In genomic region chr1:10900265-10900651, GRCh38 we compare ENCODE assay signal across 17 cellular contexts.
A peak's percentile ranks its signal among the peaks of the same experiment; 100 is the strongest.
DNase-seq lines count a peak whose midpoint lies in the region; ATAC-seq, FAIRE-seq and TF ChIP-seq lines count a peak whose summit lies in the region.
"Had no signal": no experiment of that assay in that cellular context is flagged by ENCODE, and none has a peak within 500 bp of the region (broad histone marks: within the 10 kb centered on the region; RNA-seq: fewer than 3 reads in every experiment).

No MANE protein-coding gene starts in this region.

- TF ChIP-seq EP300 in upper lobe of left lung (IDR thresholded peaks at IDR 0.05), result no peak

- 72% methylated on average over 11 of the region's 12 CpGs for WGBS in hepatocyte (ENCODE audit: low lambda C conversion rate, missing lambda C conversion rate)
- WGBS in upper lobe of left lung, 2 donors, result 67 to 78% methylated on average over 5 to 12 of the region's 12 CpGs
- 67 to 74% methylated on average over 10 to 12 of the region's 12 CpGs for WGBS in body of pancreas, 2 donors

- H3K79me2 ChIP-seq in hepatocyte, result no peaks in the 10 kb centered on the region

- TF ChIP-seq POLR2A in upper lobe of left lung (IDR thresholded peaks at IDR 0.05) (no peak), body of pancreas (IDR thresholded peaks at IDR 0.05) (no peak)

- no peaks in the 10 kb centered on the region for H3K9me2 ChIP-seq in hepatocyte (replicated peaks; ENCODE audit: insufficient read depth)

- DNase-seq in NCI-H748 (lab: John Stamatoyannopoulos, UW; ENCODE audit: unreplicated experiment) (peak; percentile 11), NCI-H748 treated with DMSO at 0.1 percent for 48 hours (lab: John Stamatoyannopoulos, UW) (no peak), RWPE2 (ENCODE audit: low spot score) (peak; percentile 85), hepatocyte (ENCODE audit: low spot score) (no peak), upper lobe of left lung (no peak), body of pancreas (no peak), HTR-8/SVneo (ENCODE audit: insufficient read length, low spot score) (no peak)
- DNase-seq: activated CD8-positive, alpha-beta T cell treated with anti-CD3 and anti-CD28 coated beads for 36 hours; CD8-positive, alpha-beta memory T cell; heart right ventricle; NCI-H2029 treated with DMSO at 0.1 percent for 48 hours had no signal

- H3K9me3 ChIP-seq in RWPE2 (ENCODE audit: severe bottlenecking), result no peaks in the 10 kb centered on the region
- H3K9me3 ChIP-seq in hepatocyte (ENCODE audit: low read depth), result no peaks in the 10 kb centered on the region
- no peaks in the 10 kb centered on the region for H3K9me3 ChIP-seq in upper lobe of left lung
- no peaks in the 10 kb centered on the region for H3K9me3 ChIP-seq in body of pancreas
- H3K9me3 ChIP-seq: esophagus muscularis mucosa, heart right ventricle had no signal

- H3K27ac ChIP-seq in RWPE2 (ENCODE audit: poor library complexity, severe bottlenecking), result peak overlapping the region; percentile 95
- no peak overlapping the region for H3K27ac ChIP-seq in hepatocyte
- peak overlapping the region in 3 of 4 donors; percentile 55 to 81 (median 74) for H3K27ac ChIP-seq in upper lobe of left lung
- H3K27ac ChIP-seq in body of pancreas, result no peak overlapping the region
- H3K27ac ChIP-seq: esophagus muscularis mucosa, heart right ventricle, HL-60 had no signal

- H3K4me1 ChIP-seq in RWPE2 (ENCODE audit: insufficient read depth, poor library complexity, severe bottlenecking) (peaks cover 33% of the 10 kb centered on the region), hepatocyte (ENCODE audit: insufficient read depth) (peaks cover 18% of the 10 kb centered on the region), upper lobe of left lung (peaks cover 5 to 38% (median 18%) of the 10 kb centered on the region in 4 donors), body of pancreas (no peaks in the 10 kb centered on the region)
- H3K4me1 ChIP-seq: esophagus muscularis mucosa had no signal

- no peaks in the 10 kb centered on the region for H4K20me1 ChIP-seq in hepatocyte (ENCODE audit: insufficient read depth, poor library complexity, severe bottlenecking)

- no peak overlapping the region for H2AFZ ChIP-seq in hepatocyte

- H3K4me3 ChIP-seq in RWPE2 (ENCODE audit: severe bottlenecking) (peak overlapping the region; percentile 16), hepatocyte (no peak overlapping the region), upper lobe of left lung (no peak overlapping the region), body of pancreas (no peak overlapping the region)
- H3K4me3 ChIP-seq: esophagus muscularis mucosa, GM12878, heart right ventricle had no signal

- ATAC-seq in RWPE2 (ENCODE audit: low read depth), result peak; percentile 64
- no peak for ATAC-seq in upper lobe of left lung (ENCODE audit: low FRiP score in 2 of 2)
- ATAC-seq in body of pancreas, result no peak
- ATAC-seq in GM21529 (IDR thresholded peaks at IDR 0.05; ENCODE audit: unreplicated experiment), result no peak
- ATAC-seq: activated CD8-positive, alpha-beta T cell treated with anti-CD3 and anti-CD28 coated beads for 36 hours; activated T-helper 17 cell treated with anti-CD3 and anti-CD28 coated beads, Interleukin-2, amount 50 U/mL, for 72 hours; GM12878 had no signal

- H3K27me3 ChIP-seq in RWPE2 (ENCODE audit: insufficient read depth, poor library complexity, severe bottlenecking) (no peaks in the 10 kb centered on the region), hepatocyte (no peaks in the 10 kb centered on the region), upper lobe of left lung (no peaks in the 10 kb centered on the region), body of pancreas (peaks cover 0 to 5% of the 10 kb centered on the region in 2 donors)

- H3K36me3 ChIP-seq in RWPE2 (ENCODE audit: low read depth) (no peaks in the 10 kb centered on the region), hepatocyte (replicated peaks; ENCODE audit: insufficient read depth, low read depth) (no peaks in the 10 kb centered on the region), upper lobe of left lung (no peaks in the 10 kb centered on the region), body of pancreas (replicated peaks in 1 of 2; ENCODE audit: insufficient read depth in 1 of 2, low read depth in 2 of 2) (no peaks in the 10 kb centered on the region)
- H3K36me3 ChIP-seq: esophagus muscularis mucosa, heart right ventricle had no signal

- peak overlapping the region; percentile 70 for H3K4me2 ChIP-seq in hepatocyte

- intact Hi-C loops in body of pancreas (cut with DNase I), result no loop called here

- no peak for FAIRE-seq in HTR-8/SVneo (lab: Jason Lieb, UNC)
- FAIRE-seq: GM12878, TTC549 had no signal

- TF ChIP-seq CTCF in RWPE2 (IDR thresholded peaks at IDR 0.05; ENCODE audit: poor library complexity, severe bottlenecking), result no peak
- no peak for TF ChIP-seq CTCF in hepatocyte (IDR thresholded peaks at IDR 0.05; ENCODE audit: poor library complexity)
- TF ChIP-seq CTCF in upper lobe of left lung (IDR thresholded peaks at IDR 0.05), result no peak
- no peak for TF ChIP-seq CTCF in body of pancreas (IDR thresholded peaks at IDR 0.05)

Comparison
In these comparisons a context has a peak if more than half of its experiments do, and no peak if none do; other contexts are left out.
1. DNase-seq: peak in NCI-H748 (single experiment) and RWPE2 (single experiment); none in NCI-H748 treated with DMSO at 0.1 percent for 48 hours (single experiment), hepatocyte (single experiment), upper lobe of left lung (0 of 2), body of pancreas (0 of 4) and HTR-8/SVneo (single experiment).
2. H3K27ac ChIP-seq: peak in RWPE2 (single experiment) and upper lobe of left lung (3 of 4); none in hepatocyte (single experiment) and body of pancreas (0 of 4).